1 cellular context compared by ENCODE assay signal in the genomic region with DNA sequence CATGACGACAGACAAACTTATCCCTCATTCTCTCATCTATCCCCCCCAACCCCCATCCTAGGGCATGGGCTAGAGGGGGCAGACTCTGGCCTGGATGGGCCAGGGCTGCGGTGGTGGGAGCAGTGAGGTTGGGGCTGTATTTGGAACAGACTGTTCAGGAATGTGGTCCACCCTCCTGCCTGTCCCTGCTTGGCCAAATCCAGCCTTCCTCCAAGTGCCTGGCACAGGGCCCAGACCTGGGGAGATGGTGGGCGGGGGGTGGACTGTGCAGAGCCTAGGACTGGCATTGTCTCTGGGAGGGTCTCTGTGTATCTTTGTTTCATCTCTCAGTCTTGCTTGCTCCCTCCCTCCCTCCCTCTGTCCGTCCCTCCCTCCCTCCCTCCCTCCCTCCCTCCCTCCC.
TF ChIP-seq lines count a peak whose summit lies in the region.

No MANE protein-coding gene starts in this region.

TF ChIP-seq in GM12878, 131 proteins besides CTCF, POLR2A, EP300 and RAD21:
- TF ChIP-seq FOXM1 (IDR thresholded peaks at IDR 0.05; ENCODE audit: low read depth, low read length) (no peak), POLR2AphosphoS5 (IDR thresholded peaks at IDR 0.05; ENCODE audit: low read length) (no peak), GATAD2B (conservative IDR thresholded peaks at IDR 0.05; ENCODE audit: low read depth) (no peak), NR2C1 (IDR thresholded peaks at IDR 0.05) (no peak), JUNB (IDR thresholded peaks at IDR 0.05) (no peak), PAX5 (IDR thresholded peaks at IDR 0.05; ENCODE audit: borderline replicate concordance, low read depth, low read length) (no peak), ZZZ3 (IDR thresholded peaks at IDR 0.05; ENCODE audit: control insufficient read depth, insufficient read length, low read depth) (no peak), EZH2 (IDR thresholded peaks at IDR 0.05; ENCODE audit: borderline replicate concordance, control insufficient read depth, low read depth, low read length) (no peak), BMI1 (IDR thresholded peaks at IDR 0.05; ENCODE audit: borderline replicate concordance) (no peak), MYB (IDR thresholded peaks at IDR 0.05; ENCODE audit: borderline replicate concordance, low read depth, low read length) (no peak), ASH2L (IDR thresholded peaks at IDR 0.05; ENCODE audit: borderline replicate concordance, low read depth) (no peak)
- TF ChIP-seq, protein P1, sequence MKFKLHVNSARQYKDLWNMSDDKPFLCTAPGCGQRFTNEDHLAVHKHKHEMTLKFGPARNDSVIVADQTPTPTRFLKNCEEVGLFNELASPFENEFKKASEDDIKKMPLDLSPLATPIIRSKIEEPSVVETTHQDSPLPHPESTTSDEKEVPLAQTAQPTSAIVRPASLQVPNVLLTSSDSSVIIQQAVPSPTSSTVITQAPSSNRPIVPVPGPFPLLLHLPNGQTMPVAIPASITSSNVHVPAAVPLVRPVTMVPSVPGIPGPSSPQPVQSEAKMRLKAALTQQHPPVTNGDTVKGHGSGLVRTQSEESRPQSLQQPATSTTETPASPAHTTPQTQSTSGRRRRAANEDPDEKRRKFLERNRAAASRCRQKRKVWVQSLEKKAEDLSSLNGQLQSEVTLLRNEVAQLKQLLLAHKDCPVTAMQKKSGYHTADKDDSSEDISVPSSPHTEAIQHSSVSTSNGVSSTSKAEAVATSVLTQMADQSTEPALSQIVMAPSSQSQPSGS (IDR thresholded peaks at IDR 0.05; ENCODE audit: low read length) = no peak
TF ChIP-seq in GM12878: peak in this region for 0.
